In the genomic region with DNA sequence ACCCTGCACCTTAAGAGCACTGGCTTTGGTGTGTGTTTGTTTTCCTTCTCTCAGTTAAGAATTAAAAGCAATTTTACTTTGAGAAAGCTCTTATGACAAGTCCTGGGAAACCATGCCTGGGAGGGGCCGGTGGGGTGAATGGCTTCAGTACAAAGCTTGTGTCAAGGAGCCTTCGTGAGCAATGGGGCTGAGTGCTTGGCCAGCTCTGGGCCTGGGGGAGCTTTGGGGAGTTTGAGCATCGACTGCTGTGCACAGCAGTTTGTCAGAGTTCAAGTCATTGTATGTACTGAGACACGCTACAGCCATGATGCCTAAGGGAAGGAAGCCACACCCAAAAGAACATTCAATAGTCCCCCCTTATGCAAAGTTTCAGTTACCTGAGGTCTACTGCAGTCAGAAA, we compare ENCODE assay signal across 18 cellular contexts.
DNase-seq lines count a peak whose midpoint lies in the region; TF ChIP-seq lines count a peak whose summit lies in the region.
"Had no signal": no experiment of that assay in that cellular context is flagged by ENCODE, and none has a peak within 500 bp of the region (broad histone marks: within the 10 kb centered on the region; RNA-seq: fewer than 3 reads in every experiment).

No MANE protein-coding gene starts in this region.

- H3K4me2 ChIP-seq in mammary epithelial cell (ENCODE audit: insufficient read depth, low read depth, low read length) (peak overlapping the region; percentile 89), smooth muscle cell (no peak overlapping the region)
- H3K4me2 ChIP-seq: A549 had no signal

- DNase-seq in NCI-H526 treated with DMSO at 0.1 percent for 48 hours (lab: John Stamatoyannopoulos, UW) = peak; percentile 49
- DNase-seq in mammary epithelial cell = peak; percentile 6
- no peak for DNase-seq in esophagus squamous epithelium (lab: John Stamatoyannopoulos, UW)
- no peak for DNase-seq in smooth muscle cell (lab: John Stamatoyannopoulos, UW; ENCODE audit: unreplicated experiment)
- DNase-seq in MV-4-11 (lab: John Stamatoyannopoulos, UW) = no peak
- DNase-seq in activated CD4-positive, alpha-beta T cell treated with anti-CD3 and anti-CD28 coated beads, Interleukin-2, amount 50 U/mL, for 48 hours = no peak
- DNase-seq in stimulated activated CD4-positive, alpha-beta T cell treated with anti-CD3 and anti-CD28 coated beads, Interleukin-2, amount 100 ng/mL, for 48 hours = no peak
- DNase-seq in effector CD8-positive, alpha-beta T cell (lab: John Stamatoyannopoulos, UW) = no peak
- DNase-seq: GDM1, Karpas-422, NCI-H1417 treated with DMSO at 0.1 percent for 48 hours, NCI-H187, NCI-H2107, NCI-H2227 treated with DMSO at 0.1 percent for 48 hours, NCI-H510A, NCI-H82, SJCRH30 had no signal

- H3K9me3 ChIP-seq in mammary epithelial cell (replicated peaks; ENCODE audit: insufficient read depth, low read length) (no peaks in the 10 kb centered on the region), esophagus squamous epithelium (no peaks in the 10 kb centered on the region), smooth muscle cell (replicated peaks; ENCODE audit: low read depth) (no peaks in the 10 kb centered on the region)
- H3K9me3 ChIP-seq: A549, SJCRH30 had no signal

- no peak for TF ChIP-seq POLR2A in esophagus squamous epithelium (IDR thresholded peaks at IDR 0.05)

- TF ChIP-seq CTCF in mammary epithelial cell (conservative IDR thresholded peaks at IDR 0.05 in 1 of 2, IDR thresholded peaks at IDR 0.05 in 1 of 2; ENCODE audit: extremely low read depth in 1 of 2, insufficient read depth in 1 of 2, low read depth in 1 of 2, low read length in 2 of 2) = no peak
- no peak for TF ChIP-seq CTCF in esophagus squamous epithelium (IDR thresholded peaks at IDR 0.05)
- TF ChIP-seq CTCF in smooth muscle cell (IDR thresholded peaks at IDR 0.05; ENCODE audit: borderline replicate concordance, insufficient read depth, poor library complexity, severe bottlenecking) = no peak

- H3K79me2 ChIP-seq in mammary epithelial cell (ENCODE audit: insufficient read depth, low read length) = peaks cover 31% of the 10 kb centered on the region
- H3K79me2 ChIP-seq in smooth muscle cell (ENCODE audit: low read depth) = no peaks in the 10 kb centered on the region

- dilution Hi-C loops in mammary epithelial cell (cut with HindIII; ENCODE audit: low sequenced_read_pairs) = loop anchor here (5.0 kb wide), 3 partner anchors 45 to 110 kb away; no protein-coding TSS in a partner anchor

- no TSS peak for BruUV-seq in mammary epithelial cell (replicated peaks; lab: Mats Ljungman, UMichigan)

- no peaks in the 10 kb centered on the region for H3F3A ChIP-seq in smooth muscle cell (ENCODE audit: low read depth)

- H3K9ac ChIP-seq in mammary epithelial cell (ENCODE audit: insufficient read depth, low read length) (no peak overlapping the region), smooth muscle cell (ENCODE audit: low read depth) (no peak overlapping the region)

- intact Hi-C loops in mammary epithelial cell (cut with micrococcal nuclease) = loop anchor here (2.0 kb wide), 2 partner anchors 18 to 36 kb away; no protein-coding TSS in a partner anchor
- intact Hi-C loops in esophagus squamous epithelium (cut with DNase I) = no loop called here

- peaks cover 49% of the 10 kb centered on the region for H3K4me1 ChIP-seq in mammary epithelial cell (ENCODE audit: insufficient read depth, low read length)
- H3K4me1 ChIP-seq in esophagus squamous epithelium = peaks cover 32 to 87% (median 34%) of the 10 kb centered on the region in 3 donors
- peaks cover 4% of the 10 kb centered on the region for H3K4me1 ChIP-seq in smooth muscle cell (ENCODE audit: low read depth)
- H3K4me1 ChIP-seq: A549, SJCRH30 had no signal

- H3K27ac ChIP-seq in mammary epithelial cell (ENCODE audit: insufficient read depth, low read depth, low read length) (no peak overlapping the region), esophagus squamous epithelium (peak overlapping the region; percentile 66 to 92 (median 90)), smooth muscle cell (ENCODE audit: low read depth) (peak overlapping the region; percentile 5)
- H3K27ac ChIP-seq: A549, SJCRH30 had no signal

- H3K27me3 ChIP-seq in mammary epithelial cell (ENCODE audit: insufficient read depth, low read length) (no peaks in the 10 kb centered on the region), esophagus squamous epithelium (peaks cover 0 to 34% (median 0%) of the 10 kb centered on the region in 4 donors), smooth muscle cell (ENCODE audit: low read depth) (no peaks in the 10 kb centered on the region)

- H4K20me1 ChIP-seq in mammary epithelial cell (ENCODE audit: insufficient read depth, low read length) = no peaks in the 10 kb centered on the region
- no peaks in the 10 kb centered on the region for H4K20me1 ChIP-seq in smooth muscle cell (ENCODE audit: low read depth)

- H2AFZ ChIP-seq in mammary epithelial cell (ENCODE audit: low read depth, low read length) = peak overlapping the region; percentile 79
- H2AFZ ChIP-seq in smooth muscle cell (ENCODE audit: low read depth) = no peak overlapping the region

- H3K4me3 ChIP-seq in mammary epithelial cell (replicated peaks in 1 of 3; ENCODE audit: insufficient read depth in 1 of 3, low read depth in 2 of 3, low read length in 3 of 3) (peak overlapping the region; percentile 6 to 44 (median 39)), esophagus squamous epithelium (peak overlapping the region; percentile 3 to 30 (median 24)), smooth muscle cell (no peak overlapping the region)
- H3K4me3 ChIP-seq: A549, SJCRH30 had no signal

- H3K36me3 ChIP-seq in mammary epithelial cell (ENCODE audit: insufficient read depth, low read length) (no peaks in the 10 kb centered on the region), esophagus squamous epithelium (peaks cover 0 to 22% (median 0%) of the 10 kb centered on the region in 3 donors), smooth muscle cell (ENCODE audit: low read depth) (no peaks in the 10 kb centered on the region)
- H3K36me3 ChIP-seq: SJCRH30 had no signal

- CTCF ChIA-PET in mammary epithelial cell (lab: Charles Lee; ENCODE audit: low non-redundant PET) = no interaction called here

- WGBS in mammary epithelial cell (ENCODE audit: low coverage, missing lambda C conversion rate) = 77% methylated on average over 3 of the region's 4 CpGs
- 20 to 38% methylated on average over 2 of the region's 4 CpGs for WGBS in esophagus squamous epithelium, 2 donors
- 72% methylated on average over 4 of the region's 4 CpGs for WGBS in smooth muscle cell (ENCODE audit: low lambda C conversion rate)

- in situ Hi-C loops in mammary epithelial cell (cut with MboI; ENCODE audit: low sequenced_read_pairs in 2 of 2) = no loop called here

Comparison
In these comparisons a context has a peak if more than half of its experiments do, and no peak if none do; other contexts are left out.
1. DNase-seq: peak in NCI-H526 treated with DMSO at 0.1 percent for 48 hours (single experiment) and mammary epithelial cell (single experiment); none in esophagus squamous epithelium (single experiment), smooth muscle cell (single experiment), MV-4-11 (single experiment), activated CD4-positive, alpha-beta T cell treated with anti-CD3 and anti-CD28 coated beads, Interleukin-2, amount 50 U/mL, for 48 hours (0 of 2), stimulated activated CD4-positive, alpha-beta T cell treated with anti-CD3 and anti-CD28 coated beads, Interleukin-2, amount 100 ng/mL, for 48 hours (0 of 2) and effector CD8-positive, alpha-beta T cell (single experiment).